ENCODE assay signal across 20 cellular contexts in the genomic region with DNA sequence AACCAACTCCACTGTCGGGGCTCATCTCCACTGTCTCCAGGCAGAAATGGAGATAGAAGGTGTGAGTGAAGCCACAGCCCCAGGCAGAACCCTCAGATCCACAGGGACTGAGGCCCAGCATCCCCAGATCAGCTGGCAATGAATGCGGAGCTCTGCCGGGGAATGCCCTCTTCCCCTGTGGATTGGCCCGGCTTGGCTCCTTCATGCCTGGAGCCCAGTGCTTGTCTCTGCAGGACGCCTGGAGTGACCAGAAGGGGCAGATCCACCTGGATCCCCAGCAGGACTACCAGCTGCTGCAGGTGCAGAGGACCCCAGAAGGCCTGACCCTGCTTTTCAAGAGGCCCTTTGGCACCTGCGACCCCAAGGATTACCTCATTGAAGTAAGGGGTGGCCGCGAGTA. TPM values are rescaled to one million over a fixed set of nuclear protein-coding genes. Genes with fewer than 3 reads are reported as not detected.
DNase-seq lines count a peak whose midpoint lies in the region; ATAC-seq and TF ChIP-seq lines count a peak whose summit lies in the region.
"Had no signal": no experiment of that assay in that cellular context is flagged by ENCODE, and none has a peak within 500 bp of the region (broad histone marks: within the 10 kb centered on the region; RNA-seq: fewer than 3 reads in every experiment).

No MANE protein-coding gene starts in this region.

- H4K20me1 ChIP-seq in SK-N-SH (ENCODE audit: insufficient read depth), result no peaks in the 10 kb centered on the region
- H4K20me1 ChIP-seq in osteoblast (ENCODE audit: insufficient read depth, low read length), result no peaks in the 10 kb centered on the region

- POLR2A ChIA-PET in SK-N-SH (lab: Yijun Ruan, JAX), result interaction anchor here (0.8 to 16.4 kb wide), 7 partner anchors 8 to 108 kb away, joined by 3 to 261 read pairs (median 4); partner anchors contain the start of genes ADAMTSL2 and FAM163B

- CTCF ChIA-PET in SK-N-SH (lab: Yijun Ruan, JAX), result interaction anchor here (0.9 to 1.9 kb wide), 3 partner anchors 25 to 109 kb away, joined by 3 to 5 read pairs (median 3); no protein-coding TSS in a partner anchor

- no peak overlapping the region for H2AFZ ChIP-seq in SK-N-SH (ENCODE audit: low read depth)
- H2AFZ ChIP-seq in osteoblast (ENCODE audit: low read length), result no peak overlapping the region

- 14% methylated on average over 1 of the region's 8 CpGs for WGBS in SK-N-SH (ENCODE audit: low lambda C conversion rate)

- peaks cover 0 to 4% of the 10 kb centered on the region in 2 experiments for H3K36me3 ChIP-seq in SK-N-SH (replicated peaks in 1 of 2; ENCODE audit: control insufficient read depth in 1 of 2, insufficient read depth in 2 of 2, low read length in 1 of 2)
- no peaks in the 10 kb centered on the region for H3K36me3 ChIP-seq in osteoblast (ENCODE audit: insufficient read depth, low read length)
- H3K36me3 ChIP-seq: BLaER1 treated with 17β-estradiol and CSF1 and Interleukin-3, amounts not matched to agents 10 nM and 100 nM had no signal

- no peaks in the 10 kb centered on the region for H3K9me2 ChIP-seq in SK-N-SH

- intact Hi-C loops in left cardiac atrium (cut with DNase I) (no loop called here), cardiac septum (cut with DNase I) (no loop called here)

- H3K27ac ChIP-seq in SK-N-SH (ENCODE audit: low read depth in 2 of 2, low read length in 1 of 2) (peak overlapping the region in 1 of 2 experiments; percentile 100; a peak in 2 of 4 replicates), osteoblast (ENCODE audit: low read depth, low read length) (no peak overlapping the region)
- H3K27ac ChIP-seq: BLaER1 treated with 17β-estradiol and CSF1 and Interleukin-3, amounts not matched to agents 10 nM and 100 nM had no signal

- H3K4me2 ChIP-seq in SK-N-SH (no peak overlapping the region), osteoblast (ENCODE audit: insufficient read depth, low read length) (no peak overlapping the region)
- H3K4me2 ChIP-seq: BLaER1 treated with 17β-estradiol and CSF1 and Interleukin-3, amounts not matched to agents 10 nM and 100 nM had no signal

- TF ChIP-seq CTCF in SK-N-SH (IDR thresholded peaks at IDR 0.05), result no peak
- no peak for TF ChIP-seq CTCF in osteoblast (IDR thresholded peaks at IDR 0.05; ENCODE audit: extremely low read depth, low read depth, low read length)

- H3K79me2 ChIP-seq in SK-N-SH (ENCODE audit: insufficient read depth), result no peaks in the 10 kb centered on the region
- no peaks in the 10 kb centered on the region for H3K79me2 ChIP-seq in osteoblast (ENCODE audit: insufficient read depth, low read length)

- no peak for ATAC-seq in SK-N-SH treated with all-trans-retinoic acid at 6 μM for 48 hours
- no peak for ATAC-seq in left cardiac atrium
- ATAC-seq in HG03139 (IDR thresholded peaks at IDR 0.05; ENCODE audit: unreplicated experiment), result no peak
- ATAC-seq: CD8-positive, alpha-beta T cell; GM12878; HCT116 had no signal

- H3K4me1 ChIP-seq in SK-N-SH (ENCODE audit: control insufficient read depth in 1 of 2, insufficient read depth in 2 of 2, low read depth in 1 of 2, low read length in 1 of 2) (peaks cover 0 to 71% of the 10 kb centered on the region in 2 experiments; a peak in 2 of 4 replicates), osteoblast (ENCODE audit: insufficient read depth, low read length) (no peaks in the 10 kb centered on the region)

- DNase-seq in SK-N-SH (peak; percentile 39), left cardiac atrium (peak; percentile 9), cardiac septum (ENCODE audit: low spot score) (no peak), osteoblast (ENCODE audit: insufficient read length, low spot score, missing footprints) (peak; percentile 52), Kasumi-1 (lab: John Stamatoyannopoulos, UW) (no peak)
- DNase-seq: 8988T; Calu3; CD8-positive, alpha-beta T cell; DMS79 treated with DMSO at 0.1 percent for 48 hours; GOT3; H7; HFFc6 had no signal

- H3K4me3 ChIP-seq in SK-N-SH (ENCODE audit: low read depth in 2 of 2, low read length in 1 of 2), result peak overlapping the region in 1 of 2 experiments; percentile 64; a peak in 2 of 4 replicates
- no peak overlapping the region for H3K4me3 ChIP-seq in osteoblast (ENCODE audit: insufficient read depth, low read length)
- H3K4me3 ChIP-seq: BLaER1 treated with 17β-estradiol and CSF1 and Interleukin-3, amounts not matched to agents 10 nM and 100 nM; GM12878 had no signal

- TF ChIP-seq RAD21 in SK-N-SH (IDR thresholded peaks at IDR 0.05; ENCODE audit: low read length), result no peak

- TF ChIP-seq EP300 in SK-N-SH (IDR thresholded peaks at IDR 0.05; ENCODE audit: borderline replicate concordance in 1 of 2, low read depth in 1 of 2, low read length in 1 of 2), result no peak

- H3K27me3 ChIP-seq in SK-N-SH (ENCODE audit: insufficient read depth) (peaks cover 40% of the 10 kb centered on the region), osteoblast (ENCODE audit: insufficient read depth, low read length) (peaks cover 7% of the 10 kb centered on the region)

- H3F3A ChIP-seq in SK-N-SH (replicated peaks; ENCODE audit: insufficient read depth), result no peaks in the 10 kb centered on the region

- no peak overlapping the region for H3K9ac ChIP-seq in SK-N-SH
- H3K9ac ChIP-seq: BLaER1 treated with 17β-estradiol and CSF1 and Interleukin-3, amounts not matched to agents 10 nM and 100 nM had no signal

- H3K9me3 ChIP-seq in SK-N-SH (no peaks in the 10 kb centered on the region), osteoblast (ENCODE audit: low read depth, low read length) (no peaks in the 10 kb centered on the region)
- H3K9me3 ChIP-seq: BLaER1 treated with 17β-estradiol and CSF1 and Interleukin-3, amounts not matched to agents 10 nM and 100 nM had no signal

TF ChIP-seq in SK-N-SH, 30 proteins besides CTCF, POLR2A, EP300 and RAD21 (continues in another document):
- no peak for TF ChIP-seq YY1 (IDR thresholded peaks at IDR 0.05; ENCODE audit: low read depth)
- TF ChIP-seq POLR2AphosphoS5 (IDR thresholded peaks at IDR 0.05; ENCODE audit: low read depth, low read length), result no peak
- TF ChIP-seq JUND (IDR thresholded peaks at IDR 0.05), result no peak
- TF ChIP-seq FOXM1 (IDR thresholded peaks at IDR 0.05; ENCODE audit: low read depth), result no peak
- TF ChIP-seq CHD2 (IDR thresholded peaks at IDR 0.05; ENCODE audit: low read length, partially characterized antibody), result no peak
- TF ChIP-seq MAX (IDR thresholded peaks at IDR 0.05; ENCODE audit: low read depth), result no peak
- TF ChIP-seq SMC3 (IDR thresholded peaks at IDR 0.05; ENCODE audit: low read depth, low read length), result no peak

TF ChIP-seq in SK-N-SH treated with all-trans-retinoic acid at 6 μM for 48 hours, 23 proteins besides CTCF, POLR2A, EP300 and RAD21 (continues in another document):
- TF ChIP-seq TSHZ2 (CRISPR knock-in tag; IDR thresholded peaks at IDR 0.05) (no peak), ZNF70 (CRISPR knock-in tag; IDR thresholded peaks at IDR 0.05) (no peak), PPARA (CRISPR knock-in tag; IDR thresholded peaks at IDR 0.05; ENCODE audit: borderline replicate concordance) (no peak), RARB (CRISPR knock-in tag; IDR thresholded peaks at IDR 0.05) (no peak), ESRRG (CRISPR knock-in tag; IDR thresholded peaks at IDR 0.05) (no peak), CSDC2 (CRISPR knock-in tag; IDR thresholded peaks at IDR 0.05) (no peak), GLIS3 (CRISPR knock-in tag; IDR thresholded peaks at IDR 0.05) (no peak)
- TF ChIP-seq, protein P1, sequence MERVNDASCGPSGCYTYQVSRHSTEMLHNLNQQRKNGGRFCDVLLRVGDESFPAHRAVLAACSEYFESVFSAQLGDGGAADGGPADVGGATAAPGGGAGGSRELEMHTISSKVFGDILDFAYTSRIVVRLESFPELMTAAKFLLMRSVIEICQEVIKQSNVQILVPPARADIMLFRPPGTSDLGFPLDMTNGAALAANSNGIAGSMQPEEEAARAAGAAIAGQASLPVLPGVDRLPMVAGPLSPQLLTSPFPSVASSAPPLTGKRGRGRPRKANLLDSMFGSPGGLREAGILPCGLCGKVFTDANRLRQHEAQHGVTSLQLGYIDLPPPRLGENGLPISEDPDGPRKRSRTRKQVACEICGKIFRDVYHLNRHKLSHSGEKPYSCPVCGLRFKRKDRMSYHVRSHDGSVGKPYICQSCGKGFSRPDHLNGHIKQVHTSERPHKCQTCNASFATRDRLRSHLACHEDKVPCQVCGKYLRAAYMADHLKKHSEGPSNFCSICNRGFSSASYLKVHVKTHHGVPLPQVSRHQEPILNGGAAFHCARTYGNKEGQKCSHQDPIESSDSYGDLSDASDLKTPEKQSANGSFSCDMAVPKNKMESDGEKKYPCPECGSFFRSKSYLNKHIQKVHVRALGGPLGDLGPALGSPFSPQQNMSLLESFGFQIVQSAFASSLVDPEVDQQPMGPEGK (CRISPR knock-in tag; IDR thresholded peaks at IDR 0.05; ENCODE audit: borderline replicate concordance), result no peak

RNA-seq across cellular contexts. Expression of gene DBH, which starts 3.5 kb away (rescaled TPM):
- 0.92 and 1.2 TPM in 2 replicates for polyA plus RNA-seq in SK-N-SH (2012; rRNA removed)
- 1.5 and 3.8 TPM in 2 replicates for polyA plus RNA-seq in SK-N-SH (2012; cell fraction: cytosol; rRNA removed)
- polyA plus RNA-seq in SK-N-SH (2012; cell fraction: nucleus; rRNA removed), result 1.5 and 2.0 TPM in 2 replicates
- total RNA-seq in left cardiac atrium (not detected), cardiac septum (not detected), osteoblast (not detected in 2 replicates)
- total RNA-seq: A673, Calu3, G401, GM12878, HFFc6 had no signal
- polyA plus RNA-seq: AG04450, GM12878 had no signal

RNA-seq across cellular contexts. Expression of gene FAM163B, which starts 30.4 kb away (rescaled TPM):
- 0.05 and 0.15 TPM in 2 replicates for polyA plus RNA-seq in SK-N-SH (2012; rRNA removed)
- 0.12 and 0.16 TPM in 2 replicates for polyA plus RNA-seq in SK-N-SH (2012; cell fraction: cytosol; rRNA removed)
- polyA plus RNA-seq in SK-N-SH (2012; cell fraction: nucleus; rRNA removed), result 0.21 and 0.36 TPM in 2 replicates
- under 1 TPM in 1 of 2 donors, not detected in 1; 0.37 TPM for total RNA-seq in left cardiac atrium
- not detected for total RNA-seq in cardiac septum
- not detected in 2 replicates for total RNA-seq in osteoblast
- total RNA-seq: A673; Calu3; CD8-positive, alpha-beta T cell; G401; GM12878; HFFc6 had no signal
- polyA plus RNA-seq: AG04450, GM12878 had no signal

Comparison
In these comparisons a context has a peak if more than half of its experiments do, and no peak if none do; other contexts are left out.
1. DNase-seq: peak in SK-N-SH (single experiment), left cardiac atrium (single experiment) and osteoblast (single experiment); none in cardiac septum (single experiment) and Kasumi-1 (0 of 2).